ENCODE assay signal across 30 cellular contexts in genomic region chr1:38169121-38169520, GRCh38.
"Had no signal": no experiment of that assay in that cellular context is flagged by ENCODE, and none has a peak within 500 bp of the region (broad histone marks: within the 10 kb centered on the region; RNA-seq: fewer than 3 reads in every experiment).

No MANE protein-coding gene starts in this region.

- H3K4me3 ChIP-seq: adrenal gland, ascending aorta, body of pancreas, breast epithelium, cardiac muscle cell had no signal

- H3K4me1 ChIP-seq: adrenal gland, ascending aorta, body of pancreas, breast epithelium had no signal

- H3K9me3 ChIP-seq: adrenal gland, ascending aorta, body of pancreas, breast epithelium had no signal

- H3K36me3 ChIP-seq: adrenal gland, ascending aorta, brain microvascular endothelial cell, breast epithelium, cardiac muscle cell had no signal

- H3K27me3 ChIP-seq: adrenal gland, ascending aorta, body of pancreas, brain microvascular endothelial cell, breast epithelium, cardiac muscle cell had no signal

- H3K27ac ChIP-seq: adrenal gland, ascending aorta, body of pancreas, brain microvascular endothelial cell, breast epithelium, cardiac muscle cell had no signal

- DNase-seq: activated effector memory CD4-positive, alpha-beta T cell treated with anti-CD3 and anti-CD28 coated beads, Interleukin-2, amount 50 U/mL, for 16 hours; activated effector memory CD4-positive, alpha-beta T cell treated with Interleukin-2 at 50 U/mL for 16 hours; activated gamma-delta T cell; activated gamma-delta T cell treated with Interleukin-2 at 50 U/mL for 16 hours; activated naive CD4-positive, alpha-beta T cell; activated naive CD4-positive, alpha-beta T cell treated with anti-CD3 and anti-CD28 coated beads for 36 hours; activated naive CD4-positive, alpha-beta T cell treated with anti-CD3 and anti-CD28 coated beads, Interleukin-2, amount 10 ng/mL, durations not matched to agents 7 days and 5 days; activated naive CD4-positive, alpha-beta T cell treated with anti-CD3 and anti-CD28 coated beads, Interleukin-2, amount 50 U/mL, for 16 hours; activated naive CD4-positive, alpha-beta T cell treated with Interleukin-2 at 50 U/mL for 16 hours; activated naive CD8-positive, alpha-beta T cell treated with anti-CD3 and anti-CD28 coated beads for 36 hours; activated naive CD8-positive, alpha-beta T cell treated with anti-CD3 and anti-CD28 coated beads, Interleukin-2, amount 10 ng/mL, durations not matched to agents 7 days and 5 days; activated naive CD8-positive, alpha-beta T cell treated with anti-CD3 and anti-CD28 coated beads, Interleukin-2, amount 50 U/mL, for 24 hours; activated T-cell treated with anti-CD3 and anti-CD28 coated beads, Interleukin-2, amount 50 U/mL, for 1 hour; activated T-cell treated with anti-CD3 and anti-CD28 coated beads, Interleukin-2, amount 50 U/mL, for 24 hours; activated T-cell treated with anti-CD3 and anti-CD28 coated beads, Interleukin-2, amount 50 U/mL, for 4 hours; activated T-cell treated with anti-CD3 and anti-CD28 coated beads, Interleukin-2, amount 50 U/mL, for 48 hours; activated T-cell treated with anti-CD3 and anti-CD28 coated beads, Interleukin-2, amount 50 U/mL, for 72 hours; adrenal gland; amniotic stem cell; amygdala; anterior cingulate cortex; aorta; body of pancreas; brain microvascular endothelial cell; caudate nucleus; central memory CD4-positive, alpha-beta T cell; cerebellar nuclear complex had no signal
